8 cellular contexts compared by ENCODE assay signal in the genomic region with DNA sequence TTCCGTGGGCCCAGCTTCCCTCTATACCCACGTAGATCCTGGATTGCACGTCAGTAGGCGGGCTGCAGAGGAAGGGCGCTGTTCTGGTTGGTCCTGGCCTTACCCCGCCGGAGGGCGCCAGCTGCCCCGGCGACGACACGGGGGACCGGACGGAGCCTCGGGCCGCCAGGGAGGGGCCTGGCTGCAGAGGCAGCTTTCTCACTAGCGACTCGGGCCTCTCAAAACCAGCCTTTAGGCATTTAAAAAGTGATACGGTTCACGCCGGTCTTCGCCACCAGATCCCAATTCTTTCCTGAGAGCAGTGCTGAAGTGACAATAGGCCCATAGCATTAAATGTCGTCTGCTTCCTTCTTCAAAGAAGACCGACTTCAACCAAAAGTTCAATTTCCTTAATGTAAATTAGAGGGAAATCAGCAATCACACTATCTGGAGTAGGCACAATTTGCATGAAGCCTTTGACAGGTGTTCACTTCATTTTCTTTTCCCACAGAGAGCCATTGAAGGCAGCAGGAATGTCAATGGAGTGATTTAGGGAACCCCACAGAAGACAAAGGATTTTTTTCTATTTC. TPM values are rescaled to one million over a fixed set of nuclear protein-coding genes. Genes with fewer than 3 reads are reported as not detected.
DNase-seq lines count a peak whose midpoint lies in the region; ATAC-seq and TF ChIP-seq lines count a peak whose summit lies in the region.

No MANE protein-coding gene starts in this region.

- no peaks in the 10 kb centered on the region for H3K9me3 ChIP-seq in gastroesophageal sphincter

- H3K27ac ChIP-seq in gastroesophageal sphincter, result no peak overlapping the region

- H3K27ac Mint-ChIP-seq in activated T-cell treated with anti-CD3 and anti-CD28 coated beads, Interleukin-2, amount 50 U/mL, for 72 hours, result no peak overlapping the region

- no peaks in the 10 kb centered on the region for H3K36me3 ChIP-seq in gastroesophageal sphincter

- POLR2A ChIA-PET in GM10248 (lab: Yijun Ruan, JAX), result interaction anchor here (0.7 to 1.1 kb wide), 2 partner anchors 17 to 41 kb away, joined by 4 read pairs; a partner anchor contains a TSS

- no peak for TF ChIP-seq POLR2A in gastroesophageal sphincter (IDR thresholded peaks at IDR 0.05)

- 49 to 75% methylated on average over 2 to 6 of the region's 24 CpGs for WGBS in gastroesophageal sphincter (ENCODE audit: low coverage in 1 of 2), 2 donors

- TF ChIP-seq EP300 in gastroesophageal sphincter (IDR thresholded peaks at IDR 0.05), result no peak

- DNase-seq in GM10248 (ENCODE audit: extremely low spot score) (peak; percentile 84), NCI-H1048 (lab: John Stamatoyannopoulos, UW) (peak; percentile 15), occipital lobe (lab: John Stamatoyannopoulos, UW) (peak; percentile 44), glomerular visceral epithelial cell (ENCODE audit: extremely low spot score) (no peak), NCI-H1436 treated with DMSO at 0.1 percent for 48 hours (lab: John Stamatoyannopoulos, UW) (no peak)
- peak; percentile 66 to 69 for DNase-seq in activated T-cell treated with anti-CD3 and anti-CD28 coated beads, Interleukin-2, amount 50 U/mL, for 72 hours

- H3K27me3 Mint-ChIP-seq in activated T-cell treated with anti-CD3 and anti-CD28 coated beads, Interleukin-2, amount 50 U/mL, for 72 hours (ENCODE audit: low read depth), result no peaks in the 10 kb centered on the region

- TF ChIP-seq CTCF in GM10248 (IDR thresholded peaks at IDR 0.05; ENCODE audit: control extremely low read depth, extremely low read depth, low read depth, missing control alignments), result peak; percentile 54
- peak in 1 of 4 experiments; percentile 29 for TF ChIP-seq CTCF in gastroesophageal sphincter (IDR thresholded peaks at IDR 0.05)

- ATAC-seq in GM21786 (IDR thresholded peaks at IDR 0.05; ENCODE audit: unreplicated experiment), result peak; percentile 89
- ATAC-seq in activated T-cell treated with anti-CD3 and anti-CD28 coated beads, Interleukin-2, amount 50 U/mL, for 72 hours (replicated peaks in 1 of 2), result peak; percentile 99 to 100
- ATAC-seq in gastroesophageal sphincter, result peak; percentile 85

- H3K4me3 Mint-ChIP-seq in activated T-cell treated with anti-CD3 and anti-CD28 coated beads, Interleukin-2, amount 50 U/mL, for 72 hours, result peak overlapping the region; percentile 25 to 50

- H3K4me1 Mint-ChIP-seq in activated T-cell treated with anti-CD3 and anti-CD28 coated beads, Interleukin-2, amount 50 U/mL, for 72 hours (ENCODE audit: low read depth), result peaks cover 7% of the 10 kb centered on the region

- H3K4me1 ChIP-seq in gastroesophageal sphincter, result peaks cover 0 to 7% (median 0%) of the 10 kb centered on the region in 3 donors

- peak overlapping the region in 1 of 2 donors; percentile 11 for H3K4me3 ChIP-seq in gastroesophageal sphincter

- H3K9me3 Mint-ChIP-seq in activated T-cell treated with anti-CD3 and anti-CD28 coated beads, Interleukin-2, amount 50 U/mL, for 72 hours, result no peaks in the 10 kb centered on the region

- no peaks in the 10 kb centered on the region for H3K27me3 ChIP-seq in gastroesophageal sphincter

- H3K36me3 Mint-ChIP-seq in activated T-cell treated with anti-CD3 and anti-CD28 coated beads, Interleukin-2, amount 50 U/mL, for 72 hours (ENCODE audit: insufficient read depth in 2 of 2), result no peaks in the 10 kb centered on the region

- CTCF ChIA-PET in GM10248 (lab: Yijun Ruan, JAX), result interaction anchor here (0.5 to 2.1 kb wide), 14 partner anchors 9 to 121 kb away, joined by 3 to 9 read pairs (median 4); a partner anchor contains a TSS

RNA-seq across cellular contexts. Expression of a gene that starts 17.6 kb away (rescaled TPM):
- total RNA-seq in activated T-cell treated with anti-CD3 and anti-CD28 coated beads, Interleukin-2, amount 50 U/mL, for 72 hours, result 100 to 1,000 TPM; 315 to 342 TPM
- 100 to 1,000 TPM in 1 of 4 donors, 10 to 100 TPM in 3; 65.2 to 114 (median 85.6) TPM for total RNA-seq in gastroesophageal sphincter
- total RNA-seq in occipital lobe, result 124 TPM

Comparison
In these comparisons a context has a peak if more than half of its experiments do, and no peak if none do; other contexts are left out.
1. DNase-seq: peak in GM10248 (single experiment), NCI-H1048 (single experiment), activated T-cell treated with anti-CD3 and anti-CD28 coated beads, Interleukin-2, amount 50 U/mL, for 72 hours (2 of 2) and occipital lobe (single experiment); none in glomerular visceral epithelial cell (single experiment) and NCI-H1436 treated with DMSO at 0.1 percent for 48 hours (single experiment).
2. Peak in every context shown above with its lines, with median percentiles within 50 percentile points of each other: ATAC-seq.